Comparison of ENCODE assay signal across 1 cellular context in genomic region chr9:131635912-131636311, GRCh38.
TF ChIP-seq lines count a peak whose summit lies in the region.

No MANE protein-coding gene starts in this region.

TF ChIP-seq in liver, 16 proteins besides CTCF, POLR2A, EP300 and RAD21 (continued from another document):
- TF ChIP-seq REST (IDR thresholded peaks at IDR 0.05) = no peak
- no peak for TF ChIP-seq EGR1 (IDR thresholded peaks at IDR 0.05; ENCODE audit: low read depth in 2 of 2)
- TF ChIP-seq HNF4A (conservative IDR thresholded peaks at IDR 0.05) = no peak
- no peak for TF ChIP-seq TAF1 (conservative IDR thresholded peaks at IDR 0.05)
- no peak for TF ChIP-seq ZBTB33 (IDR thresholded peaks at IDR 0.05)
- TF ChIP-seq RXRA (IDR thresholded peaks at IDR 0.05) = no peak
